ENCODE assay signal across 28 cellular contexts in genomic region chr7:109456116-109456515, GRCh38.
DNase-seq lines count a peak whose midpoint lies in the region; ATAC-seq, FAIRE-seq and TF ChIP-seq lines count a peak whose summit lies in the region.
"Had no signal": no experiment of that assay in that cellular context is flagged by ENCODE, and none has a peak within 500 bp of the region (broad histone marks: within the 10 kb centered on the region; RNA-seq: fewer than 3 reads in every experiment).

No MANE protein-coding gene starts in this region.

- no peaks in the 10 kb centered on the region for H4K20me1 ChIP-seq in HepG2 (ENCODE audit: insufficient read depth, low read length)

- no peaks in the 10 kb centered on the region; the same call in 1 of the 2 replicates for H3K27me3 Mint-ChIP-seq in WTC11 (ENCODE audit: low read depth)
- no peaks in the 10 kb centered on the region for H3K27me3 Mint-ChIP-seq in progenitor cell of endocrine pancreas
- H3K27me3 Mint-ChIP-seq: activated CD4-positive, alpha-beta memory T cell treated with anti-CD3 and anti-CD28 coated beads for 36 hours; IgD-negative memory B cell had no signal

- no peak overlapping the region for H3K4me2 ChIP-seq in HepG2 (ENCODE audit: low read depth, low read length)
- H3K4me2 ChIP-seq: A549 had no signal

- intact Hi-C loops in HepG2 (cut with micrococcal nuclease; ENCODE audit: unreplicated experiment): no loop called here
- intact Hi-C loops in right lobe of liver (cut with DNase I): no loop called here
- intact Hi-C loops in lower lobe of right lung (cut with DNase I): no loop called here

- H3K36me3 Mint-ChIP-seq in WTC11 (peaks cover 16% of the 10 kb centered on the region), progenitor cell of endocrine pancreas (ENCODE audit: insufficient read depth) (no peaks in the 10 kb centered on the region)
- H3K36me3 Mint-ChIP-seq: activated CD4-positive, alpha-beta memory T cell treated with anti-CD3 and anti-CD28 coated beads for 36 hours; activated naive CD4-positive, alpha-beta T cell treated with anti-CD3 and anti-CD28 coated beads, Interleukin-2, amount 50 U/mL, for 72 hours; IgD-negative memory B cell had no signal

- H3K27ac ChIP-seq in HepG2 (ENCODE audit: extremely low read length, insufficient read depth, low read length) (no peak overlapping the region), right lobe of liver (no peak overlapping the region), lower lobe of right lung (no peak overlapping the region)
- H3K27ac ChIP-seq: A549, cardiac muscle cell, colonic mucosa, parathyroid adenoma, spleen, tibial nerve had no signal

- TF ChIP-seq EP300 in HepG2 (IDR thresholded peaks at IDR 0.05; ENCODE audit: low read depth in 2 of 2, low read length in 2 of 2) (no peak), HepG2 (CRISPR knock-in tag; IDR thresholded peaks at IDR 0.05; ENCODE audit: borderline replicate concordance) (no peak)

- no peak for FAIRE-seq in HepG2 (lab: Jason Lieb, UNC)
- FAIRE-seq: A549 had no signal

- no peak overlapping the region for H3K4me3 Mint-ChIP-seq in WTC11
- H3K4me3 Mint-ChIP-seq in progenitor cell of endocrine pancreas (ENCODE audit: low read depth): no peak overlapping the region
- H3K4me3 Mint-ChIP-seq: activated CD4-positive, alpha-beta memory T cell treated with anti-CD3 and anti-CD28 coated beads for 36 hours; IgD-negative memory B cell had no signal

- in situ Hi-C loops in HepG2 (cut with HindIII; ENCODE audit: extremely low pct_ligation_motif_present, low pct_unique_long_range_greater_than_20kb): no loop called here

- peaks cover 41% of the 10 kb centered on the region for H3K9me3 Mint-ChIP-seq in WTC11
- peaks cover 18% of the 10 kb centered on the region for H3K9me3 Mint-ChIP-seq in progenitor cell of endocrine pancreas (ENCODE audit: low read depth)

- TF ChIP-seq RAD21 in HepG2 (CRISPR knock-in tag; IDR thresholded peaks at IDR 0.05): no peak

- POLR2A ChIA-PET in HepG2 (lab: Yijun Ruan, JAX): no interaction called here
- POLR2A ChIA-PET in WTC11 (lab: Charles Lee): no interaction called here

- ATAC-seq in HepG2 (peak; percentile 39; the same call in 1 of the 3 replicates), right lobe of liver (no peak), WTC11 (peak; percentile 95), GM21737 (IDR thresholded peaks at IDR 0.05; ENCODE audit: unreplicated experiment) (no peak), lower lobe of right lung (no peak), GM18907 (IDR thresholded peaks at IDR 0.05; ENCODE audit: unreplicated experiment) (no peak)
- ATAC-seq: activated naive CD4-positive, alpha-beta T cell treated with anti-CD3 and anti-CD28 coated beads, Interleukin-2, amount 50 U/mL, for 72 hours; right cardiac atrium had no signal

- H3K27ac Mint-ChIP-seq in WTC11 (no peak overlapping the region), progenitor cell of endocrine pancreas (no peak overlapping the region)
- H3K27ac Mint-ChIP-seq: activated CD4-positive, alpha-beta memory T cell treated with anti-CD3 and anti-CD28 coated beads for 36 hours; activated naive CD4-positive, alpha-beta T cell treated with anti-CD3 and anti-CD28 coated beads, Interleukin-2, amount 50 U/mL, for 72 hours; activated T-helper 2 cell treated with anti-CD3 and anti-CD28 coated beads, Interferon-gamma antibody, Interleukin-2, Interleukin-4, amounts not matched to agents 10 μg/mL and 5 μg/mL and 100 μg/mL, durations not matched to agents 14 hours and 24 hours and 36 hours; IgD-negative memory B cell had no signal

- H3K4me1 ChIP-seq in HepG2 (ENCODE audit: insufficient read depth, low read length): no peaks in the 10 kb centered on the region
- no peaks in the 10 kb centered on the region for H3K4me1 ChIP-seq in right lobe of liver
- H3K4me1 ChIP-seq in lower lobe of right lung: no peaks in the 10 kb centered on the region
- H3K4me1 ChIP-seq: A549, colonic mucosa, parathyroid adenoma, spleen, tibial nerve had no signal

- no peaks in the 10 kb centered on the region for H3K9me3 ChIP-seq in HepG2 (ENCODE audit: low read length)
- H3K9me3 ChIP-seq in right lobe of liver: no peaks in the 10 kb centered on the region
- no peaks in the 10 kb centered on the region for H3K9me3 ChIP-seq in lower lobe of right lung
- H3K9me3 ChIP-seq: A549, colonic mucosa, tibial nerve had no signal

- no peak for TF ChIP-seq CTCF in HepG2 (CRISPR knock-in tag; IDR thresholded peaks at IDR 0.05)
- TF ChIP-seq CTCF in right lobe of liver (IDR thresholded peaks at IDR 0.05): no peak
- TF ChIP-seq CTCF in LNCAP (IDR thresholded peaks at IDR 0.05): peak; percentile 27; the same call in 1 of the 2 replicates
- TF ChIP-seq CTCF in WTC11 (IDR thresholded peaks at IDR 0.05): 0 out of 2 replicates have a peak, but pooled peaks have one; percentile 17
- peak; percentile 9 for TF ChIP-seq CTCF in progenitor cell of endocrine pancreas (IDR thresholded peaks at IDR 0.05; ENCODE audit: unreplicated experiment)
- no peak for TF ChIP-seq CTCF in lower lobe of right lung (IDR thresholded peaks at IDR 0.05)

- DNase-seq in HepG2 (ENCODE audit: low spot score) (no peak), right lobe of liver (no peak), WTC11 (ENCODE audit: low spot score) (peak; percentile 17), progenitor cell of endocrine pancreas (ENCODE audit: low spot score, unreplicated experiment) (no peak), lower lobe of right lung (no peak)
- DNase-seq: activated CD4-positive, alpha-beta memory T cell treated with anti-CD3 and anti-CD28 coated beads for 36 hours; activated CD4-positive, CD25-positive, alpha-beta regulatory T cell treated with anti-CD3 and anti-CD28 coated beads, Interleukin-2, amount 50 U/mL, for 72 hours; activated CD8-positive, alpha-beta memory T cell treated with anti-CD3 and anti-CD28 coated beads, Interleukin-2, amount 50 U/mL, for 48 hours; colonic mucosa; DMS79; effector CD8-positive, alpha-beta T cell; NCI-H1417; NCI-H2081; NCI-H345; NCI-H774; right cardiac atrium; SHP77 treated with DMSO at 0.1 percent for 48 hours; spleen had no signal

- 0% methylated on average over 2 of the region's 3 CpGs for WGBS in HepG2 (ENCODE audit: low lambda C conversion rate)
- no CpG with 5 or more reads among the region's 3 CpGs for WGBS in right lobe of liver (ENCODE audit: insufficient coverage, low coverage, low lambda C conversion rate, missing lambda C conversion rate)

- H3K4me3 ChIP-seq in HepG2 (replicated peaks in 1 of 3; ENCODE audit: insufficient read depth in 1 of 3, low read depth in 2 of 3, low read length in 3 of 3): no peak overlapping the region
- H3K4me3 ChIP-seq in right lobe of liver: no peak overlapping the region
- no peak overlapping the region for H3K4me3 ChIP-seq in lower lobe of right lung
- H3K4me3 ChIP-seq: A549, cardiac muscle cell, colonic mucosa, spleen, tibial nerve had no signal

- CTCF ChIA-PET in HepG2 (lab: Yijun Ruan, JAX; ENCODE audit: low intra/inter-chr PET ratio, low total read pairs): no interaction called here
- CTCF ChIA-PET in WTC11 (lab: Charles Lee): interaction anchor here (0.6 to 1.6 kb wide), 4 partner anchors 9 to 483 kb away, joined by 3 to 6 read pairs (median 3); no protein-coding TSS in a partner anchor

- TF ChIP-seq POLR2A in HepG2 (IDR thresholded peaks at IDR 0.05; ENCODE audit: insufficient read depth in 1 of 2, low read depth in 2 of 2, low read length in 2 of 2) (no peak), right lobe of liver (IDR thresholded peaks at IDR 0.05) (no peak)

- no peaks in the 10 kb centered on the region for H3K79me2 ChIP-seq in HepG2 (ENCODE audit: insufficient read depth, low read length)
- H3K79me2 ChIP-seq: parathyroid adenoma had no signal

- H3K4me1 Mint-ChIP-seq in WTC11 (no peaks in the 10 kb centered on the region), progenitor cell of endocrine pancreas (ENCODE audit: low read depth) (no peaks in the 10 kb centered on the region)
- H3K4me1 Mint-ChIP-seq: IgD-negative memory B cell had no signal

- BruUV-seq in HepG2 (replicated peaks; lab: Mats Ljungman, UMichigan): no TSS peak

- H3K27me3 ChIP-seq in HepG2 (ENCODE audit: control insufficient read depth in 1 of 2, insufficient read depth in 2 of 2, low read length in 2 of 2) (no peaks in the 10 kb centered on the region), right lobe of liver (no peaks in the 10 kb centered on the region), lower lobe of right lung (ENCODE audit: low read depth) (no peaks in the 10 kb centered on the region)
- H3K27me3 ChIP-seq: cardiac muscle cell, colonic mucosa, spleen, tibial nerve had no signal

- no peak overlapping the region for H2AFZ ChIP-seq in HepG2 (ENCODE audit: low read length)
- H2AFZ ChIP-seq: parathyroid adenoma had no signal

- H3K9ac ChIP-seq in HepG2 (ENCODE audit: insufficient read depth, low read depth, low read length): no peak overlapping the region
- H3K9ac ChIP-seq: parathyroid adenoma had no signal

- no peaks in the 10 kb centered on the region for H3K36me3 ChIP-seq in HepG2 (replicated peaks in 1 of 2; ENCODE audit: control insufficient read depth in 1 of 2, insufficient read depth in 2 of 2, low read length in 2 of 2)
- no peaks in the 10 kb centered on the region for H3K36me3 ChIP-seq in right lobe of liver
- H3K36me3 ChIP-seq in lower lobe of right lung: no peaks in the 10 kb centered on the region
- H3K36me3 ChIP-seq: cardiac muscle cell, colonic mucosa, spleen, tibial nerve had no signal

TF ChIP-seq in HepG2, 621 proteins besides CTCF, POLR2A, EP300 and RAD21:
- TF ChIP-seq ZNF274 (CRISPR knock-in tag; IDR thresholded peaks at IDR 0.05): no peak

TF ChIP-seq in WTC11, 78 proteins besides CTCF, POLR2A, EP300 and RAD21 (continues in another document):
- TF ChIP-seq TP53 (CRISPR knock-in tag; IDR thresholded peaks at IDR 0.05) (no peak), E2F4 (CRISPR knock-in tag; IDR thresholded peaks at IDR 0.05; ENCODE audit: borderline replicate concordance, low read depth) (no peak), NFE2L1 (CRISPR knock-in tag; IDR thresholded peaks at IDR 0.05) (no peak), NFATC4 (CRISPR knock-in tag; IDR thresholded peaks at IDR 0.05) (no peak)

Comparison
In these comparisons a context has a peak if more than half of its experiments do, and no peak if none do; other contexts are left out.
1. ATAC-seq: peak in HepG2 (single experiment) and WTC11 (single experiment); none in right lobe of liver (0 of 4), GM21737 (single experiment), lower lobe of right lung (0 of 2) and GM18907 (single experiment).
2. CTCF ChIP-seq: peak in LNCAP (single experiment), WTC11 (single experiment) and progenitor cell of endocrine pancreas (single experiment); none in HepG2 (single experiment), right lobe of liver (0 of 4) and lower lobe of right lung (single experiment).
3. Of the 50 proteins assayed by ChIP-seq in both HepG2 and WTC11: peak only in HepG2: none; only in WTC11: CTCF; in both: none; in neither: 49.